Comparison of ENCODE assay signal across 24 cellular contexts in the genomic region with DNA sequence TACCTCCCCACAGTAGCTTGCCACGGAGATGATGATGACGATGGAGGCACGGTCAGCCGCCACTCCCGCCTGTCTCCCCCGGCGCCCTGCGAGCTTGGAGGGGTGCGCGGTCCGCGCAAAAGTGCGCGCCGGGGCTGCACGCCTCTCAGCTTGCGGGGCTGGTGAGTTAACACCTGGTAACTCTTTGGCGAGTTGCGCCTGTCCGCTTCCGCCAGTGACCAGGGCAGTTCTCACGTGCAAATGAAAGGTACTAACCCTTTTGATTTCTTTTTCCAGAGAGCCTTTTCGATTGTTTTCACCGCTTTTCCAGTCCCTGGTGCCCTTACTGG. TPM values are rescaled to one million over a fixed set of nuclear protein-coding genes. Genes with fewer than 3 reads are reported as not detected.
DNase-seq lines count a peak whose midpoint lies in the region; ATAC-seq and TF ChIP-seq lines count a peak whose summit lies in the region.
"Had no signal": no experiment of that assay in that cellular context is flagged by ENCODE, and none has a peak within 500 bp of the region (broad histone marks: within the 10 kb centered on the region; RNA-seq: fewer than 3 reads in every experiment).

No MANE protein-coding gene starts in this region.

- peak overlapping the region; percentile 59 for H3K27ac Mint-ChIP-seq in stimulated activated naive B cell treated with anti-CD40 and anti-IgM and Interleukin-4, amounts not matched to agents 10 μg/mL and 1 μg/mL and 100 μg/mL, for 72 hours
- H3K27ac Mint-ChIP-seq: activated B cell treated with CpG ODN at 0.5 μM for 24 hours; activated naive CD8-positive, alpha-beta T cell treated with anti-CD3 and anti-CD28 coated beads, Interleukin-2, amount 50 U/mL, for 24 hours; effector memory CD8-positive, alpha-beta T cell; T-helper 17 cell had no signal

- intact Hi-C loops in left ventricle myocardium inferior (cut with micrococcal nuclease) (no loop called here), heart right ventricle (cut with DNase I) (no loop called here), uterus (cut with DNase I; ENCODE audit: low total_unique reads) (no loop called here)

- TF ChIP-seq POLR2A in uterus (IDR thresholded peaks at IDR 0.05), result no peak

- peaks cover 3 to 14% of the 10 kb centered on the region in 2 donors for H3K36me3 Mint-ChIP-seq in stimulated activated naive B cell treated with anti-CD40 and anti-IgM and Interleukin-4, amounts not matched to agents 10 μg/mL and 1 μg/mL and 100 μg/mL, for 72 hours

- H3K9me3 ChIP-seq in left ventricle myocardium inferior (replicated peaks) (no peaks in the 10 kb centered on the region), heart right ventricle (no peaks in the 10 kb centered on the region), uterus (no peaks in the 10 kb centered on the region)
- H3K9me3 ChIP-seq: left lung, prostate gland had no signal

- H3K4me3 ChIP-seq in left ventricle myocardium inferior (peak overlapping the region; percentile 35), heart right ventricle (no peak overlapping the region), kidney epithelial cell (ENCODE audit: low read depth, low read length) (peak overlapping the region; percentile 12), uterus (no peak overlapping the region)
- H3K4me3 ChIP-seq: left lung, prostate gland, tibial artery had no signal

- WGBS in heart right ventricle, 2 donors, result 4 to 14% methylated on average over 24 of the region's 24 CpGs

- H3K27me3 Mint-ChIP-seq in stimulated activated naive B cell treated with anti-CD40 and anti-IgM and Interleukin-4, amounts not matched to agents 10 μg/mL and 1 μg/mL and 100 μg/mL, for 72 hours, result peaks cover 55 to 60% of the 10 kb centered on the region in 2 donors

- H3K36me3 ChIP-seq in left ventricle myocardium inferior (no peaks in the 10 kb centered on the region), heart right ventricle (no peaks in the 10 kb centered on the region), kidney epithelial cell (ENCODE audit: control insufficient read depth, insufficient read depth, low read length) (no peaks in the 10 kb centered on the region), uterus (no peaks in the 10 kb centered on the region)
- H3K36me3 ChIP-seq: left lung, prostate gland, tibial artery had no signal

- H3K4me1 ChIP-seq in left ventricle myocardium inferior (peaks cover 35% of the 10 kb centered on the region), heart right ventricle (peaks cover 0 to 9% (median 0%) of the 10 kb centered on the region in 9 donors), uterus (no peaks in the 10 kb centered on the region)
- H3K4me1 ChIP-seq: left lung, prostate gland, tibial artery had no signal

- H3K27ac ChIP-seq in left ventricle myocardium inferior (replicated peaks) (no peak overlapping the region), heart right ventricle (no peak overlapping the region), cingulate gyrus (ENCODE audit: low read depth, low read length) (peak overlapping the region; percentile 75), uterus (no peak overlapping the region)
- H3K27ac ChIP-seq: left lung, prostate gland, tibial artery had no signal

- DNase-seq in left ventricle myocardium inferior, result no peak
- DNase-seq in heart right ventricle, result no peak
- no peak for DNase-seq in kidney epithelial cell (ENCODE audit: low read depth)
- no peak for DNase-seq in stimulated activated naive B cell treated with anti-CD40 and anti-IgM and Interleukin-4, amounts not matched to agents 10 μg/mL and 1 μg/mL and 100 μg/mL, for 72 hours
- no peak for DNase-seq in uterus
- DNase-seq in NCI-H2227 (lab: John Stamatoyannopoulos, UW; ENCODE audit: unreplicated experiment), result no peak
- DNase-seq: 8988T; activated B cell treated with CpG ODN at 0.5 μM for 24 hours; activated naive CD8-positive, alpha-beta T cell treated with anti-CD3 and anti-CD28 coated beads, Interleukin-2, amount 50 U/mL, for 24 hours; central memory CD4-positive, alpha-beta T cell; DMS 273 treated with DMSO at 0.1 percent for 48 hours; effector memory CD8-positive, alpha-beta T cell; NCI-H1417 treated with DMSO at 0.1 percent for 48 hours; NCI-H82; PC-3; SIG-M5; T-helper 17 cell; tibial artery had no signal

- TF ChIP-seq CTCF in left ventricle myocardium inferior (IDR thresholded peaks at IDR 0.05; ENCODE audit: borderline replicate concordance) (no peak), heart right ventricle (IDR thresholded peaks at IDR 0.05) (no peak), kidney epithelial cell (IDR thresholded peaks at IDR 0.05; ENCODE audit: insufficient read depth, low read length, poor library complexity, severe bottlenecking) (no peak), uterus (IDR thresholded peaks at IDR 0.05) (no peak)

- H3K27me3 ChIP-seq in left ventricle myocardium inferior (ENCODE audit: low read depth) (peaks cover 79% of the 10 kb centered on the region), heart right ventricle (peaks cover 0 to 87% (median 70%) of the 10 kb centered on the region in 7 donors), kidney epithelial cell (ENCODE audit: control insufficient read depth, insufficient read depth, low read length) (peaks cover 41% of the 10 kb centered on the region), uterus (peaks cover 0 to 24% of the 10 kb centered on the region in 2 donors)

- H3K9me3 Mint-ChIP-seq in stimulated activated naive B cell treated with anti-CD40 and anti-IgM and Interleukin-4, amounts not matched to agents 10 μg/mL and 1 μg/mL and 100 μg/mL, for 72 hours, result peaks cover 5 to 8% of the 10 kb centered on the region in 2 donors

- ATAC-seq in heart right ventricle (no peak), GM21526 (IDR thresholded peaks at IDR 0.05; ENCODE audit: low FRiP score, unreplicated experiment) (no peak)
- ATAC-seq in stimulated activated naive B cell treated with anti-CD40 and anti-IgM and Interleukin-4, amounts not matched to agents 10 μg/mL and 1 μg/mL and 100 μg/mL, for 72 hours (replicated peaks), result no peak
- ATAC-seq: activated naive CD8-positive, alpha-beta T cell treated with anti-CD3 and anti-CD28 coated beads, Interleukin-2, amount 50 U/mL, for 24 hours; effector memory CD8-positive, alpha-beta T cell; HepG2; left lung; PC-3; T-helper 17 cell had no signal

- H3K4me1 Mint-ChIP-seq in stimulated activated naive B cell treated with anti-CD40 and anti-IgM and Interleukin-4, amounts not matched to agents 10 μg/mL and 1 μg/mL and 100 μg/mL, for 72 hours, result peaks cover 2 to 4% of the 10 kb centered on the region in 2 donors
- H3K4me1 Mint-ChIP-seq: activated B cell treated with CpG ODN at 0.5 μM for 24 hours; activated naive CD8-positive, alpha-beta T cell treated with anti-CD3 and anti-CD28 coated beads, Interleukin-2, amount 50 U/mL, for 24 hours; T-helper 17 cell had no signal

- H3K4me3 Mint-ChIP-seq in stimulated activated naive B cell treated with anti-CD40 and anti-IgM and Interleukin-4, amounts not matched to agents 10 μg/mL and 1 μg/mL and 100 μg/mL, for 72 hours, result no peak overlapping the region
- H3K4me3 Mint-ChIP-seq: activated B cell treated with CpG ODN at 0.5 μM for 24 hours; activated naive CD8-positive, alpha-beta T cell treated with anti-CD3 and anti-CD28 coated beads, Interleukin-2, amount 50 U/mL, for 24 hours; effector memory CD8-positive, alpha-beta T cell; T-helper 17 cell had no signal

RNA-seq across cellular contexts. Expression of a gene that starts 6.1 kb away (rescaled TPM):
- total RNA-seq in left ventricle myocardium inferior, result 11.3 TPM
- total RNA-seq in heart right ventricle, result 1 to 10 TPM in 8 of 10 donors, under 1 TPM in 2; 0.21 to 7.0 (median 2.7) TPM
- 1 to 10 TPM in 1 of 2 donors, under 1 TPM in 1; 0.13 to 3.0 TPM for polyA plus RNA-seq in heart right ventricle
- 0.13 and 5.5 TPM in 2 replicates for total RNA-seq in kidney epithelial cell
- total RNA-seq in uterus, result 10 to 100 TPM in 1 of 4 donors, under 1 TPM in 1, not detected in 2; 0.76 to 13.1 TPM
- total RNA-seq: activated CD8-positive, alpha-beta memory T cell treated with anti-CD3 and anti-CD28 coated beads for 36 hours; HepG2; T-helper 17 cell had no signal
- polyA plus RNA-seq: HepG2 had no signal

Comparison
In these comparisons a context has a peak if more than half of its experiments do, and no peak if none do; other contexts are left out.
1. H3K4me3 ChIP-seq: peak in left ventricle myocardium inferior (single experiment) and kidney epithelial cell (single experiment); none in heart right ventricle (0 of 10) and uterus (0 of 2).